ENCODE assay signal across 12 cellular contexts in genomic region chr7:105245398-105246099, GRCh38.
DNase-seq lines count a peak whose midpoint lies in the region; ATAC-seq, FAIRE-seq and TF ChIP-seq lines count a peak whose summit lies in the region.
"Had no signal": no experiment of that assay in that cellular context is flagged by ENCODE, and none has a peak within 500 bp of the region (broad histone marks: within the 10 kb centered on the region; RNA-seq: fewer than 3 reads in every experiment).

No MANE protein-coding gene starts in this region.

- H3K27ac ChIP-seq in ovary = peak overlapping the region in 1 of 2 donors; percentile 53

- no peak for TF ChIP-seq POLR2A in ovary (IDR thresholded peaks at IDR 0.05)
- no peak for TF ChIP-seq POLR2A in GM12892 (IDR thresholded peaks at IDR 0.05; ENCODE audit: low read depth, low read length)

- H3K36me3 ChIP-seq in ovary = no peaks in the 10 kb centered on the region

- H3K27me3 ChIP-seq in ovary = no peaks in the 10 kb centered on the region

- intact Hi-C loops in ovary (cut with DNase I) = no loop called here

- no peaks in the 10 kb centered on the region for H3K9me3 ChIP-seq in ovary

- ATAC-seq in GM21360 (IDR thresholded peaks at IDR 0.05; ENCODE audit: unreplicated experiment) = no peak

- peaks cover 9% of the 10 kb centered on the region for H3K4me1 ChIP-seq in ovary (ENCODE audit: insufficient read depth)

- TF ChIP-seq CTCF in ovary (IDR thresholded peaks at IDR 0.05) = no peak

- FAIRE-seq in GM18507 (lab: Jason Lieb, UNC) (peak; percentile 61), GM12892 (lab: Jason Lieb, UNC) (no peak)
- FAIRE-seq: endometrium had no signal

- no peak for DNase-seq in GM18507 (ENCODE audit: extremely low spot score, insufficient read length, low read depth)
- DNase-seq in NCI-H1092 treated with DMSO at 0.1 percent for 48 hours (lab: John Stamatoyannopoulos, UW) = peak; percentile 63
- peak; percentile 21 for DNase-seq in astrocyte of the hippocampus (ENCODE audit: low read depth, low spot score)
- DNase-seq in ovary = peak; percentile 42 to 59 (median 49)
- no peak for DNase-seq in NK-92 treated with Interleukin-12 subunit alpha and Interleukin-12 subunit beta, amount 100 ng/mL, for 24 hours (lab: John Stamatoyannopoulos, UW)
- no peak for DNase-seq in GM12892 (ENCODE audit: insufficient read length)
- DNase-seq in anterior cingulate cortex (lab: John Stamatoyannopoulos, UW) = no peak
- DNase-seq: activated CD4-positive, alpha-beta T cell treated with anti-CD3 and anti-CD28 coated beads, Interleukin-2, amount 10 ng/mL, durations not matched to agents 7 days and 5 days; nephron progenitor cell; SHP77 treated with DMSO at 0.1 percent for 48 hours had no signal

- 14 to 33% (median 17%) methylated on average over 12 of the region's 12 CpGs for WGBS in ovary, 3 donors

- H3K4me3 ChIP-seq in ovary = no peak overlapping the region

- TF ChIP-seq EP300 in ovary (IDR thresholded peaks at IDR 0.05) = no peak

Comparison
In these comparisons a context has a peak if more than half of its experiments do, and no peak if none do; other contexts are left out.
1. DNase-seq: peak in NCI-H1092 treated with DMSO at 0.1 percent for 48 hours (single experiment), astrocyte of the hippocampus (single experiment) and ovary (5 of 5); none in GM18507 (single experiment), NK-92 treated with Interleukin-12 subunit alpha and Interleukin-12 subunit beta, amount 100 ng/mL, for 24 hours (single experiment), GM12892 (single experiment) and anterior cingulate cortex (0 of 58).